In genomic region chr2:226772389-226773179, GRCh38 we compare ENCODE assay signal across 1 cellular context.
A peak's percentile ranks its signal among the peaks of the same experiment; 100 is the strongest.
TF ChIP-seq lines count a peak whose summit lies in the region.

No MANE protein-coding gene starts in this region.

TF ChIP-seq in K562, 482 proteins besides CTCF, POLR2A, EP300 and RAD21 (continued from another document and continues in another):
- TF ChIP-seq MBD1 (CRISPR knock-in tag; IDR thresholded peaks at IDR 0.05) (no peak), NR2C2 (CRISPR knock-in tag; IDR thresholded peaks at IDR 0.05) (no peak), NR2C2 (tag; IDR thresholded peaks at IDR 0.05) (peak; percentile 65; the same call in 1 of the 2 replicates), FOXA3 (CRISPR knock-in tag; conservative IDR thresholded peaks at IDR 0.05 in 1 of 2, IDR thresholded peaks at IDR 0.05 in 1 of 2) (peak; percentile 95 to 100; a peak in 3 of 4 replicates), HDGF (IDR thresholded peaks at IDR 0.05) (no peak), RBBP5 (IDR thresholded peaks at IDR 0.05; ENCODE audit: borderline replicate concordance, insufficient read depth, low read length, poor library complexity, severe bottlenecking) (no peak), AFF1 (IDR thresholded peaks at IDR 0.05; ENCODE audit: low read depth in 1 of 2, partially characterized antibody in 2 of 2) (peak in 1 of 2 experiments; percentile 66), ZNF695 (CRISPR knock-in tag; IDR thresholded peaks at IDR 0.05) (no peak), HBP1 (CRISPR knock-in tag; IDR thresholded peaks at IDR 0.05) (no peak), ZNF584 (CRISPR knock-in tag; IDR thresholded peaks at IDR 0.05; ENCODE audit: low read depth) (no peak), ASH1L (IDR thresholded peaks at IDR 0.05; ENCODE audit: borderline replicate concordance, low read depth, partially characterized antibody) (no peak), NCOA1 (IDR thresholded peaks at IDR 0.05; ENCODE audit: low read depth) (peak; percentile 84), ZNF124 (CRISPR knock-in tag; IDR thresholded peaks at IDR 0.05) (no peak), XRCC5 (IDR thresholded peaks at IDR 0.05; ENCODE audit: low read depth, low read length) (no peak), ZBTB9 (CRISPR knock-in tag; IDR thresholded peaks at IDR 0.05) (no peak), ZBTB26 (CRISPR knock-in tag; IDR thresholded peaks at IDR 0.05) (no peak), ZNF212 (CRISPR knock-in tag; IDR thresholded peaks at IDR 0.05) (no peak), DEAF1 (CRISPR knock-in tag; IDR thresholded peaks at IDR 0.05) (no peak), ZNF449 (CRISPR knock-in tag; IDR thresholded peaks at IDR 0.05) (0 out of 2 replicates have a peak, but pooled peaks have one; percentile 39), HEY1 (CRISPR knock-in tag; IDR thresholded peaks at IDR 0.05; ENCODE audit: borderline replicate concordance) (no peak), RFX1 (IDR thresholded peaks at IDR 0.05) (0 out of 2 replicates have a peak, but pooled peaks have one; percentile 13), HSF4 (CRISPR knock-in tag; IDR thresholded peaks at IDR 0.05; ENCODE audit: borderline replicate concordance) (no peak), ZBTB12 (CRISPR knock-in tag; IDR thresholded peaks at IDR 0.05) (no peak), ZNF184 (CRISPR knock-in tag; IDR thresholded peaks at IDR 0.05) (no peak), ZNF121 (CRISPR knock-in tag; conservative IDR thresholded peaks at IDR 0.05) (no peak), TEAD2 (tag; IDR thresholded peaks at IDR 0.05) (no peak), DLX4 (CRISPR knock-in tag; IDR thresholded peaks at IDR 0.05) (no peak), ZSCAN29 (IDR thresholded peaks at IDR 0.05) (no peak), SMARCA4 (IDR thresholded peaks at IDR 0.05) (peak; percentile 93), LCOR (CRISPR knock-in tag; IDR thresholded peaks at IDR 0.05) (peak; percentile 95), SMARCE1 (IDR thresholded peaks at IDR 0.05) (peak; percentile 98), RUNX1 (IDR thresholded peaks at IDR 0.05; ENCODE audit: low read depth) (no peak), ZNF224 (CRISPR knock-in tag; IDR thresholded peaks at IDR 0.05) (no peak), CCNT2 (IDR thresholded peaks at IDR 0.05; ENCODE audit: borderline replicate concordance, extremely low read depth, insufficient read length, low read depth, low read length) (peak; percentile 24), PRMT5 (CRISPR knock-in tag; IDR thresholded peaks at IDR 0.05) (no peak), ZKSCAN3 (CRISPR knock-in tag; IDR thresholded peaks at IDR 0.05) (no peak), ZNF24 (IDR thresholded peaks at IDR 0.05) (peak; percentile 26; the same call in 1 of the 2 replicates), PREB (CRISPR knock-in tag; IDR thresholded peaks at IDR 0.05) (no peak), SRSF3 (IDR thresholded peaks at IDR 0.05; ENCODE audit: insufficient read depth, low read length) (no peak), AFF4 (CRISPR knock-in tag; IDR thresholded peaks at IDR 0.05) (no peak), ZNF23 (CRISPR knock-in tag; IDR thresholded peaks at IDR 0.05) (no peak), ZNF217 (CRISPR knock-in tag; IDR thresholded peaks at IDR 0.05) (no peak), MAZ (CRISPR knock-in tag; conservative IDR thresholded peaks at IDR 0.05 in 1 of 2, IDR thresholded peaks at IDR 0.05 in 1 of 2) (0 out of 4 replicates have a peak, but pooled peaks of 1 of the 2 experiments have one; percentile 24), TCF7 (IDR thresholded peaks at IDR 0.05; ENCODE audit: borderline replicate concordance) (0 out of 2 replicates have a peak, but pooled peaks have one; percentile 73), RHOXF2B (CRISPR knock-in tag; conservative IDR thresholded peaks at IDR 0.05) (no peak), ZNF143 (CRISPR knock-in tag; IDR thresholded peaks at IDR 0.05) (no peak)
